In the genomic region with DNA sequence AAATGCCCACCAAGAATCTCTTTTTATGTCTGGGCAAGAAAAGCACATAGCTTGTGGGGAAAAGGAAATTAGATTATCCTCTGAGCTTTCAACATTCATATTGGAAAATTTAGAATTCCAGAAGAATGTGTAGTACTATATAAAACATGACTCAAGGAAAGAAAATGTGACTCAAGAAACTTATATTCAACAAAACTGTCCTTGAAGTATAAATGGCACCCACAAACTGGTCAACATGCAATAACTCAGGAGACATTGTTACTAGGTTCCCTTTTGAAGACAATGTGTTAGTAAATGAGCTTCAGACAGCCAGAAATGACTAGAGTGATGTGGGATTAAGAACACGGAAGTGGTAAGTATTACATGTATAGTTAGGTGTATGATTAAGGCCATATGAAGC, we compare ENCODE assay signal across 16 cellular contexts. TPM values are rescaled to one million over a fixed set of nuclear protein-coding genes. Genes with fewer than 3 reads are reported as not detected.
DNase-seq lines count a peak whose midpoint lies in the region; TF ChIP-seq lines count a peak whose summit lies in the region.
"Had no signal": no experiment of that assay in that cellular context is flagged by ENCODE, and none has a peak within 500 bp of the region (broad histone marks: within the 10 kb centered on the region; RNA-seq: fewer than 3 reads in every experiment).

No MANE protein-coding gene starts in this region.

- no peak overlapping the region for H3K4ac ChIP-seq in mesenchymal stem cell (ENCODE audit: low read depth in 1 of 2, low read length in 2 of 2)

- peaks cover 5% of the 10 kb centered on the region for H3K4me1 ChIP-seq in mesenchymal stem cell (ENCODE audit: control insufficient read depth, insufficient read depth, low read depth, low read length)

- H3K23ac ChIP-seq in mesenchymal stem cell (ENCODE audit: low read length in 2 of 2) = no peak overlapping the region

- H3K9ac ChIP-seq in mesenchymal stem cell (ENCODE audit: low read length) = no peak overlapping the region

- peaks cover 2% of the 10 kb centered on the region for H3K9me3 ChIP-seq in mesenchymal stem cell (ENCODE audit: control insufficient read depth, low read length)

- peaks cover 22% of the 10 kb centered on the region for H3K4me1 Mint-ChIP-seq in chondrocyte (ENCODE audit: low read depth)
- H3K4me1 Mint-ChIP-seq: activated CD8-positive, alpha-beta memory T cell treated with anti-CD3 and anti-CD28 coated beads, Interleukin-2, amount 10 ng/mL, durations not matched to agents 7 days and 5 days; naive thymus-derived CD4-positive, alpha-beta T cell had no signal

- no peak overlapping the region for H3K14ac ChIP-seq in mesenchymal stem cell (ENCODE audit: low read length in 2 of 2)

- no peak overlapping the region for H2BK12ac ChIP-seq in mesenchymal stem cell (ENCODE audit: low read length in 2 of 2)

- H3K27ac Mint-ChIP-seq in chondrocyte (ENCODE audit: unreplicated experiment) = peak overlapping the region; percentile 14
- H3K27ac Mint-ChIP-seq: activated CD8-positive, alpha-beta memory T cell treated with anti-CD3 and anti-CD28 coated beads, Interleukin-2, amount 10 ng/mL, durations not matched to agents 7 days and 5 days; activated naive CD4-positive, alpha-beta T cell treated with anti-CD3 and anti-CD28 coated beads, Interleukin-2, amount 50 U/mL, for 72 hours; naive thymus-derived CD4-positive, alpha-beta T cell had no signal

- H2AK5ac ChIP-seq in mesenchymal stem cell (ENCODE audit: low read length, severe bottlenecking) = no peak overlapping the region

- no peak for TF ChIP-seq CTCF in chondrocyte (IDR thresholded peaks at IDR 0.05)
- no peak for TF ChIP-seq CTCF in GM10266 (IDR thresholded peaks at IDR 0.05; ENCODE audit: control insufficient read depth, insufficient read depth, low read depth, missing control alignments)

- H3K36me3 ChIP-seq in mesenchymal stem cell (ENCODE audit: control insufficient read depth in 1 of 2, insufficient read depth in 2 of 2, low read depth in 1 of 2, low read length in 2 of 2) = no peaks in the 10 kb centered on the region

- H3K36me3 Mint-ChIP-seq in chondrocyte (ENCODE audit: low read depth) = peaks cover 2% of the 10 kb centered on the region
- H3K36me3 Mint-ChIP-seq: activated CD8-positive, alpha-beta memory T cell treated with anti-CD3 and anti-CD28 coated beads, Interleukin-2, amount 10 ng/mL, durations not matched to agents 7 days and 5 days; activated naive CD4-positive, alpha-beta T cell treated with anti-CD3 and anti-CD28 coated beads, Interleukin-2, amount 50 U/mL, for 72 hours; naive thymus-derived CD4-positive, alpha-beta T cell had no signal

- H3K4me3 ChIP-seq in mesenchymal stem cell (ENCODE audit: insufficient read depth in 1 of 2, low read depth in 1 of 2, low read length in 2 of 2) = peak overlapping the region in 1 of 2 experiments; percentile 8
- H3K4me3 ChIP-seq: coronary artery had no signal

- no peak overlapping the region for H3K4me3 Mint-ChIP-seq in chondrocyte (ENCODE audit: unreplicated experiment)
- H3K4me3 Mint-ChIP-seq: activated CD8-positive, alpha-beta memory T cell treated with anti-CD3 and anti-CD28 coated beads, Interleukin-2, amount 10 ng/mL, durations not matched to agents 7 days and 5 days; naive thymus-derived CD4-positive, alpha-beta T cell had no signal

- peaks cover 6% of the 10 kb centered on the region for H3K9me3 Mint-ChIP-seq in chondrocyte (ENCODE audit: low read depth)

- H3K27ac ChIP-seq in mesenchymal stem cell (ENCODE audit: low read length, poor library complexity, severe bottlenecking) = peak overlapping the region; percentile 24
- H3K27ac ChIP-seq: coronary artery had no signal

- no peak overlapping the region for H2AFZ ChIP-seq in mesenchymal stem cell (ENCODE audit: low read depth, low read length)

- H3K18ac ChIP-seq in mesenchymal stem cell (ENCODE audit: low read depth in 1 of 2, low read length in 2 of 2) = no peak overlapping the region

- no peak overlapping the region for H2BK15ac ChIP-seq in mesenchymal stem cell (ENCODE audit: low read depth, poor library complexity, severe bottlenecking)

- H3K27me3 Mint-ChIP-seq in chondrocyte (ENCODE audit: low read depth) = no peaks in the 10 kb centered on the region
- H3K27me3 Mint-ChIP-seq: activated CD8-positive, alpha-beta memory T cell treated with anti-CD3 and anti-CD28 coated beads, Interleukin-2, amount 10 ng/mL, durations not matched to agents 7 days and 5 days; naive thymus-derived CD4-positive, alpha-beta T cell had no signal

- H4K8ac ChIP-seq in mesenchymal stem cell (ENCODE audit: low read length) = no peak overlapping the region

- H2BK120ac ChIP-seq in mesenchymal stem cell (ENCODE audit: low read depth, low read length) = no peak overlapping the region

- in situ Hi-C loops in Caki2 (cut with HindIII; ENCODE audit: low pct_unique_long_range_greater_than_20kb, low sequenced_read_pairs) = no loop called here

- peak; percentile 50 for DNase-seq in Caki2 (ENCODE audit: low read depth)
- DNase-seq in NCI-H226 = peak; percentile 40
- no peak for DNase-seq in chondrocyte (ENCODE audit: low spot score)
- peak; percentile 57 for DNase-seq in mesenchymal stem cell
- no peak for DNase-seq in GM10266 (ENCODE audit: extremely low spot score)
- no peak for DNase-seq in T-helper 2 cell
- DNase-seq in HuH-7 (ENCODE audit: low spot score) = no peak
- no peak for DNase-seq in activated CD4-positive, CD25-positive, alpha-beta regulatory T cell treated with anti-CD3 and anti-CD28 coated beads, Interleukin-2, amount 50 U/mL, for 72 hours
- DNase-seq: activated CD8-positive, alpha-beta memory T cell treated with anti-CD3 and anti-CD28 coated beads, Interleukin-2, amount 10 ng/mL, durations not matched to agents 7 days and 5 days; left cardiac atrium; naive thymus-derived CD4-positive, alpha-beta T cell; NCI-H345; retina; stimulated activated naive CD8-positive, alpha-beta T cell treated with anti-CD3 and anti-CD28 coated beads, Interleukin-15, Interleukin-2, amounts not matched to agents 100 U/mL and 50 U/mL, for 24 hours had no signal

- no peak overlapping the region for H4K91ac ChIP-seq in mesenchymal stem cell (ENCODE audit: low read length)

- no peaks in the 10 kb centered on the region for H3K79me1 ChIP-seq in mesenchymal stem cell (replicated peaks; ENCODE audit: low read length, poor library complexity, severe bottlenecking)

- H3K4me2 ChIP-seq in mesenchymal stem cell (ENCODE audit: low read length, poor library complexity, severe bottlenecking) = no peak overlapping the region

- 19% methylated on average over 1 of the region's 1 CpG for WGBS in mesenchymal stem cell

- no peak overlapping the region for H2BK5ac ChIP-seq in mesenchymal stem cell (ENCODE audit: low read depth, low read length, poor library complexity, severe bottlenecking)

- H3K27me3 ChIP-seq in mesenchymal stem cell (ENCODE audit: control insufficient read depth in 1 of 2, insufficient read depth in 1 of 2, low read length in 2 of 2) = no peaks in the 10 kb centered on the region

RNA-seq across cellular contexts. Expression of a gene that starts 26.1 kb away (rescaled TPM):
- total RNA-seq in Caki2 (2014; rRNA removed; shearing (Covaris generic); ENCODE audit: low replicate concordance) = 62.1 and 114 TPM in 2 replicates
- total RNA-seq in chondrocyte = not detected in 3 replicates
- polyA plus RNA-seq in mesenchymal stem cell (2013, experiment 1 of 2) = not detected
- polyA plus RNA-seq in mesenchymal stem cell (2013, experiment 2 of 2) = not detected
- total RNA-seq: activated CD8-positive, alpha-beta memory T cell treated with anti-CD3 and anti-CD28 coated beads, Interleukin-2, amount 10 ng/mL, durations not matched to agents 7 days and 5 days; activated naive CD4-positive, alpha-beta T cell treated with anti-CD3 and anti-CD28 coated beads, Interleukin-2, amount 50 U/mL, for 72 hours; naive thymus-derived CD4-positive, alpha-beta T cell had no signal
- polyA plus RNA-seq: naive thymus-derived CD4-positive, alpha-beta T cell had no signal

Comparison
In these comparisons a context has a peak if more than half of its experiments do, and no peak if none do; other contexts are left out.
1. DNase-seq: peak in Caki2 (single experiment), NCI-H226 (single experiment) and mesenchymal stem cell (single experiment); none in chondrocyte (single experiment), GM10266 (single experiment), T-helper 2 cell (0 of 5), HuH-7 (single experiment) and activated CD4-positive, CD25-positive, alpha-beta regulatory T cell treated with anti-CD3 and anti-CD28 coated beads, Interleukin-2, amount 50 U/mL, for 72 hours (single experiment).
2. RNA of a gene that starts 26.1 kb away (total RNA-seq): 62.1 to 114 TPM in Caki2; not detected in chondrocyte; every median in the first group is over 10 times any median in the second.